ENCODE assay signal across 2 cellular contexts in the genomic region with DNA sequence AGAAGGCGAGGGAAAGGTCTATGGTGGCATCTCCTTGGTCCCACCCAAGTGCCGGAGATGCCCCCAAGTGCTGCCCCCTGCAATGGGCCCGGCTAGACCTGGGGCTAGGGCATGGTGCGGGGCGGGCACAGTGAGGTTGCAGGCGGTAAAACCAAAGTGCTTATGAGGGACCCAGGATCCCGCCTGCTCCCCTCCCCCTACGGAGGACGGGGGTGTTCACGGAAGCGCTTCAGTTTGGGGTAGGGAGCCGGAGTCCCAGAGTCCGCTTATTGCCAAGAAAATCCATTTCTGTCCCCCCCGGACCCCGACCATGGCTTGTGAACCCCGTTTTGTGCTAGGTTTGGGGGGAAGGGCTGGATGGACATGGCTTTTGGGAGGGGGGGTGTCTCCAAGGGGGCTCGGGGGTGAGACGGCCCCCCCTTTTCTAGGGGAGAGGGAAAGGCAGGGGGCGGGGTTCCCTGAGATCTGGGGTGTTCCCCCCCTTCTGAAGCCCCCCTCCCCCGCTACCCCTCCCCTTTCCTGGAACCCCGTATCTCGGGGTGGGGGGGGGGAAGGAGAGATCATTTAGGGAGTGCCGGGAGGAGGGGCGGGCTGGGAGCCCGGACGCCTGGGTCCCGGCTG.
TF ChIP-seq lines count a peak whose summit lies in the region.

No MANE protein-coding gene starts in this region.

TF ChIP-seq in A549, 52 proteins besides CTCF, POLR2A, EP300 and RAD21:
- no peak for TF ChIP-seq CHD4 (IDR thresholded peaks at IDR 0.05; ENCODE audit: borderline replicate concordance)
- TF ChIP-seq TP53 (CRISPR knock-in tag; IDR thresholded peaks at IDR 0.05), result no peak
- TF ChIP-seq, protein P1, sequence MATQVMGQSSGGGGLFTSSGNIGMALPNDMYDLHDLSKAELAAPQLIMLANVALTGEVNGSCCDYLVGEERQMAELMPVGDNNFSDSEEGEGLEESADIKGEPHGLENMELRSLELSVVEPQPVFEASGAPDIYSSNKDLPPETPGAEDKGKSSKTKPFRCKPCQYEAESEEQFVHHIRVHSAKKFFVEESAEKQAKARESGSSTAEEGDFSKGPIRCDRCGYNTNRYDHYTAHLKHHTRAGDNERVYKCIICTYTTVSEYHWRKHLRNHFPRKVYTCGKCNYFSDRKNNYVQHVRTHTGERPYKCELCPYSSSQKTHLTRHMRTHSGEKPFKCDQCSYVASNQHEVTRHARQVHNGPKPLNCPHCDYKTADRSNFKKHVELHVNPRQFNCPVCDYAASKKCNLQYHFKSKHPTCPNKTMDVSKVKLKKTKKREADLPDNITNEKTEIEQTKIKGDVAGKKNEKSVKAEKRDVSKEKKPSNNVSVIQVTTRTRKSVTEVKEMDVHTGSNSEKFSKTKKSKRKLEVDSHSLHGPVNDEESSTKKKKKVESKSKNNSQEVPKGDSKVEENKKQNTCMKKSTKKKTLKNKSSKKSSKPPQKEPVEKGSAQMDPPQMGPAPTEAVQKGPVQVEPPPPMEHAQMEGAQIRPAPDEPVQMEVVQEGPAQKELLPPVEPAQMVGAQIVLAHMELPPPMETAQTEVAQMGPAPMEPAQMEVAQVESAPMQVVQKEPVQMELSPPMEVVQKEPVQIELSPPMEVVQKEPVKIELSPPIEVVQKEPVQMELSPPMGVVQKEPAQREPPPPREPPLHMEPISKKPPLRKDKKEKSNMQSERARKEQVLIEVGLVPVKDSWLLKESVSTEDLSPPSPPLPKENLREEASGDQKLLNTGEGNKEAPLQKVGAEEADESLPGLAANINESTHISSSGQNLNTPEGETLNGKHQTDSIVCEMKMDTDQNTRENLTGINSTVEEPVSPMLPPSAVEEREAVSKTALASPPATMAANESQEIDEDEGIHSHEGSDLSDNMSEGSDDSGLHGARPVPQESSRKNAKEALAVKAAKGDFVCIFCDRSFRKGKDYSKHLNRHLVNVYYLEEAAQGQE (IDR thresholded peaks at IDR 0.05), result no peak
- TF ChIP-seq, protein P2, sequence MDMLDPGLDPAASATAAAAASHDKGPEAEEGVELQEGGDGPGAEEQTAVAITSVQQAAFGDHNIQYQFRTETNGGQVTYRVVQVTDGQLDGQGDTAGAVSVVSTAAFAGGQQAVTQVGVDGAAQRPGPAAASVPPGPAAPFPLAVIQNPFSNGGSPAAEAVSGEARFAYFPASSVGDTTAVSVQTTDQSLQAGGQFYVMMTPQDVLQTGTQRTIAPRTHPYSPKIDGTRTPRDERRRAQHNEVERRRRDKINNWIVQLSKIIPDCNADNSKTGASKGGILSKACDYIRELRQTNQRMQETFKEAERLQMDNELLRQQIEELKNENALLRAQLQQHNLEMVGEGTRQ (IDR thresholded peaks at IDR 0.05), result no peak
- TF ChIP-seq ZFP36 (IDR thresholded peaks at IDR 0.05; ENCODE audit: borderline replicate concordance, partially characterized antibody), result no peak
- TF ChIP-seq RNF2 (IDR thresholded peaks at IDR 0.05; ENCODE audit: borderline replicate concordance, low read depth), result no peak
- TF ChIP-seq, protein P3, sequence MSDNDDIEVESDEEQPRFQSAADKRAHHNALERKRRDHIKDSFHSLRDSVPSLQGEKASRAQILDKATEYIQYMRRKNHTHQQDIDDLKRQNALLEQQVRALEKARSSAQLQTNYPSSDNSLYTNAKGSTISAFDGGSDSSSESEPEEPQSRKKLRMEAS (IDR thresholded peaks at IDR 0.05), result no peak
- TF ChIP-seq, protein P4, sequence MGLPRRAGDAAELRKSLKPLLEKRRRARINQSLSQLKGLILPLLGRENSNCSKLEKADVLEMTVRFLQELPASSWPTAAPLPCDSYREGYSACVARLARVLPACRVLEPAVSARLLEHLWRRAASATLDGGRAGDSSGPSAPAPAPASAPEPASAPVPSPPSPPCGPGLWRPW (IDR thresholded peaks at IDR 0.05), result no peak

TF ChIP-seq in endothelial cell of umbilical vein, 7 proteins besides CTCF, POLR2A, EP300 and RAD21:
- TF ChIP-seq MYC (IDR thresholded peaks at IDR 0.05; ENCODE audit: low read depth, low read length), result no peak
- no peak for TF ChIP-seq EZH2 (IDR thresholded peaks at IDR 0.05; ENCODE audit: borderline replicate concordance, low read depth, low read length, severe bottlenecking)
- no peak for TF ChIP-seq POLR2AphosphoS5 (IDR thresholded peaks at IDR 0.05; ENCODE audit: insufficient read depth, low read depth, low read length)
- no peak for TF ChIP-seq GATA2 (IDR thresholded peaks at IDR 0.05; ENCODE audit: insufficient read depth, insufficient read length, low read depth, low read length)
- TF ChIP-seq FOS (IDR thresholded peaks at IDR 0.05; ENCODE audit: borderline replicate concordance, insufficient read depth, low read length), result no peak
- TF ChIP-seq, protein P3 (IDR thresholded peaks at IDR 0.05; ENCODE audit: insufficient read depth, insufficient read length), result no peak
- TF ChIP-seq JUN (IDR thresholded peaks at IDR 0.05; ENCODE audit: borderline replicate concordance, insufficient read depth, insufficient read length, low read depth), result no peak
